Comparison of ENCODE assay signal across 30 cellular contexts in genomic region chr10:75436896-75437295, GRCh38.
"Had no signal": no experiment of that assay in that cellular context is flagged by ENCODE, and none has a peak within 500 bp of the region (broad histone marks: within the 10 kb centered on the region; RNA-seq: fewer than 3 reads in every experiment).

No MANE protein-coding gene starts in this region.

- H3K4me2 ChIP-seq: neural progenitor cell, smooth muscle cell had no signal

- DNase-seq: natural killer cell; occipital lobe; ovary; posterior cingulate gyrus; psoas muscle; right cardiac atrium; spleen; stimulated activated CD4-positive, alpha-beta T cell treated with anti-CD3 and anti-CD28 coated beads, Interleukin-12 subunit alpha, Interleukin-12 subunit beta, amount 100 ng/mL, for 4 hours; stimulated activated CD4-positive, alpha-beta T cell treated with anti-CD3 and anti-CD28 coated beads, Interleukin-1b, Interleukin-23, amount 100 ng/mL, for 48 hours; stimulated activated CD4-positive, alpha-beta T cell treated with anti-CD3 and anti-CD28 coated beads, Interleukin-4, amount 100 ng/mL, for 1 hour; stimulated activated CD4-positive, alpha-beta T cell treated with anti-CD3 and anti-CD28 coated beads, Interleukin-4, amount 100 ng/mL, for 4 hours; stimulated activated CD8-positive, alpha-beta memory T cell treated with anti-CD3 and anti-CD28 coated beads, Interleukin-4, amount 100 ng/mL, for 48 hours; stimulated activated naive CD4-positive, alpha-beta T cell; stimulated activated naive CD8-positive, alpha-beta T cell treated with anti-CD3 and anti-CD28 coated beads, Interleukin-15, amount 100 ng/mL, for 72 hours; stimulated activated naive CD8-positive, alpha-beta T cell treated with anti-CD3 and anti-CD28 coated beads, Interleukin-15, Interleukin-2, amounts not matched to agents 100 U/mL and 50 U/mL, for 24 hours; substantia nigra; thyroid gland; trophoblast cell; upper lobe of left lung had no signal

- H3K27me3 ChIP-seq: ovary, suprapubic skin, thyroid gland, tibial nerve, upper lobe of left lung, vagina had no signal

- H3K9ac ChIP-seq: neural progenitor cell, parathyroid adenoma had no signal

- ATAC-seq: natural killer cell; psoas muscle; right cardiac atrium; sciatic nerve; stimulated activated memory B cell treated with anti-CD40 and anti-IgM and Interleukin-4, amounts not matched to agents 10 μg/mL and 1 μg/mL and 100 μg/mL, for 72 hours; stimulated activated naive CD8-positive, alpha-beta T cell treated with anti-CD3 and anti-CD28 coated beads, Interleukin-15, amount 100 ng/mL, for 72 hours; stimulated activated naive CD8-positive, alpha-beta T cell treated with anti-CD3 and anti-CD28 coated beads, Interleukin-15, Interleukin-2, amounts not matched to agents 100 U/mL and 50 U/mL, for 24 hours had no signal

- H3K4me3 ChIP-seq: neural progenitor cell, ovary, psoas muscle, skin epidermis, smooth muscle cell, spleen, suprapubic skin, thoracic aorta, thyroid gland, tibial nerve, upper lobe of left lung, vagina had no signal

- FAIRE-seq: urothelium cell line had no signal

- H3K4me1 ChIP-seq: parathyroid adenoma, psoas muscle had no signal

- H3K9me3 ChIP-seq: ovary, psoas muscle, spleen, suprapubic skin, thoracic aorta, thyroid gland, tibial nerve, upper lobe of left lung, vagina had no signal

- H3K36me3 ChIP-seq: neural progenitor cell, ovary, suprapubic skin, thoracic aorta, thyroid gland, vagina had no signal

- H2AFZ ChIP-seq: neural progenitor cell, parathyroid adenoma had no signal

- H3K27ac ChIP-seq: neural progenitor cell, ovary, parathyroid adenoma, psoas muscle, skin epidermis, spleen, suprapubic skin, thoracic aorta, thyroid gland, tibial nerve, upper lobe of left lung, vagina had no signal

- H3K79me2 ChIP-seq: parathyroid adenoma had no signal
